Comparison of ENCODE assay signal across 18 cellular contexts in genomic region chr17:1054656-1055055, GRCh38. TPM values are rescaled to one million over a fixed set of nuclear protein-coding genes. Genes with fewer than 3 reads are reported as not detected.
DNase-seq lines count a peak whose midpoint lies in the region; ATAC-seq and TF ChIP-seq lines count a peak whose summit lies in the region.
"Had no signal": no experiment of that assay in that cellular context is flagged by ENCODE, and none has a peak within 500 bp of the region (broad histone marks: within the 10 kb centered on the region; RNA-seq: fewer than 3 reads in every experiment).

No MANE protein-coding gene starts in this region.

- TF ChIP-seq CTCF in chondrocyte (IDR thresholded peaks at IDR 0.05): no peak
- no peak for TF ChIP-seq CTCF in lower lobe of right lung (IDR thresholded peaks at IDR 0.05)
- no peak for TF ChIP-seq CTCF in esophagus muscularis mucosa (IDR thresholded peaks at IDR 0.05)
- TF ChIP-seq CTCF in ascending aorta (IDR thresholded peaks at IDR 0.05): no peak

- intact Hi-C loops in right cardiac atrium (cut with DNase I) (loop anchor here in 3 of 4 donors (5.0 to 10.0 kb wide), 3 partner anchors 50 to 260 kb away; no protein-coding TSS in a partner anchor), Right ventricle myocardium superior (cut with DNase I) (loop anchor here (10.0 kb wide), 1 partner anchor 260 kb away; no protein-coding TSS in a partner anchor), lower lobe of right lung (cut with DNase I) (no loop called here), aorta (cut with DNase I) (loop anchor here (5.0 kb wide), 3 partner anchors 52 to 262 kb away; no protein-coding TSS in a partner anchor), esophagus muscularis mucosa (cut with DNase I) (no loop called here), ascending aorta (cut with DNase I) (loop anchor here (5.0 kb wide), 2 partner anchors 257 to 272 kb away; partner anchors contain the start of genes GLOD4 and MRM3)

- H3K4me1 Mint-ChIP-seq in chondrocyte (ENCODE audit: low read depth): no peaks in the 10 kb centered on the region
- H3K4me1 Mint-ChIP-seq: GM23338, H9 had no signal

- H3K9me3 Mint-ChIP-seq in chondrocyte (ENCODE audit: low read depth): no peaks in the 10 kb centered on the region
- H3K9me3 Mint-ChIP-seq: CD4-positive, alpha-beta memory T cell; GM23338; HFFc6 had no signal

- H3K36me3 ChIP-seq in lower lobe of right lung (peaks cover 69% of the 10 kb centered on the region), aorta (ENCODE audit: control insufficient read depth in 1 of 2, insufficient read depth in 2 of 2, low read length in 1 of 2) (peaks cover 0 to 2% of the 10 kb centered on the region in 2 donors), esophagus muscularis mucosa (peaks cover 31 to 70% (median 64%) of the 10 kb centered on the region in 4 donors), ascending aorta (peaks cover 69 to 76% of the 10 kb centered on the region in 2 donors)

- no peak overlapping the region for H3K4me3 ChIP-seq in right cardiac atrium (ENCODE audit: low read length)
- no peak overlapping the region for H3K4me3 ChIP-seq in lower lobe of right lung
- H3K4me3 ChIP-seq in aorta (ENCODE audit: low read length in 2 of 2): no peak overlapping the region
- no peak overlapping the region for H3K4me3 ChIP-seq in esophagus muscularis mucosa
- H3K4me3 ChIP-seq in ascending aorta: no peak overlapping the region
- H3K4me3 ChIP-seq: GM23338 had no signal

- ATAC-seq in right cardiac atrium (no peak), Right ventricle myocardium superior (ENCODE audit: poor library complexity) (no peak), lower lobe of right lung (no peak), aorta (ENCODE audit: low FRiP score) (no peak)
- ATAC-seq: GM23338, HCT116 had no signal

- no peak overlapping the region for H3K4me3 Mint-ChIP-seq in chondrocyte (ENCODE audit: unreplicated experiment)
- H3K4me3 Mint-ChIP-seq: CD4-positive, alpha-beta memory T cell; GM23338; H9; HFFc6 had no signal

- no peak for TF ChIP-seq EP300 in esophagus muscularis mucosa (IDR thresholded peaks at IDR 0.05)

- H3K27ac ChIP-seq in right cardiac atrium (ENCODE audit: low read length) (no peak overlapping the region), lower lobe of right lung (no peak overlapping the region), aorta (ENCODE audit: low read depth in 1 of 2, low read length in 2 of 2) (no peak overlapping the region), esophagus muscularis mucosa (replicated peaks in 1 of 4) (no peak overlapping the region), ascending aorta (no peak overlapping the region)

- TF ChIP-seq POLR2A in esophagus muscularis mucosa (IDR thresholded peaks at IDR 0.05; ENCODE audit: low read depth): no peak

- no peak overlapping the region for H3K27ac Mint-ChIP-seq in chondrocyte (ENCODE audit: unreplicated experiment)
- H3K27ac Mint-ChIP-seq: CD4-positive, alpha-beta memory T cell; GM23338; H9; HFFc6 had no signal

- DNase-seq in right cardiac atrium (peak in 2 of 3 donors; percentile 20 to 38), Right ventricle myocardium superior (no peak), chondrocyte (ENCODE audit: low spot score) (peak; percentile 34), lower lobe of right lung (peak; percentile 23), aorta (peak; percentile 15 to 46), esophagus muscularis mucosa (ENCODE audit: extremely low spot score) (no peak), ascending aorta (ENCODE audit: low spot score in 2 of 2) (no peak)
- DNase-seq: C1 segment of cervical spinal cord; Calu3; CD4-positive, alpha-beta memory T cell; COR-L47; DMS53; DMS79 treated with DMSO at 0.1 percent for 48 hours; GF-D8; H9; HFFc6 had no signal

- H3K9me3 ChIP-seq in right cardiac atrium (ENCODE audit: control insufficient read depth, low read length): no peaks in the 10 kb centered on the region
- no peaks in the 10 kb centered on the region for H3K9me3 ChIP-seq in lower lobe of right lung
- H3K9me3 ChIP-seq in aorta (ENCODE audit: control insufficient read depth, low read length): no peaks in the 10 kb centered on the region
- H3K9me3 ChIP-seq in esophagus muscularis mucosa: no peaks in the 10 kb centered on the region
- H3K9me3 ChIP-seq in ascending aorta: no peaks in the 10 kb centered on the region

- H3K36me3 Mint-ChIP-seq in chondrocyte (ENCODE audit: low read depth): peaks cover 32% of the 10 kb centered on the region

- H3K4me1 ChIP-seq in right cardiac atrium (ENCODE audit: control insufficient read depth, insufficient read depth, low read length): no peaks in the 10 kb centered on the region
- H3K4me1 ChIP-seq in lower lobe of right lung: peaks cover 5% of the 10 kb centered on the region
- H3K4me1 ChIP-seq in aorta (ENCODE audit: control insufficient read depth in 1 of 2, insufficient read depth in 2 of 2, low read length in 2 of 2): no peaks in the 10 kb centered on the region
- H3K4me1 ChIP-seq in esophagus muscularis mucosa: peaks cover 6 to 28% (median 23%) of the 10 kb centered on the region in 4 donors
- H3K4me1 ChIP-seq in ascending aorta: peaks cover 0 to 3% of the 10 kb centered on the region in 2 donors

- WGBS in right cardiac atrium: 87% methylated on average over 4 of the region's 4 CpGs
- 84 to 89% methylated on average over 4 of the region's 4 CpGs for WGBS in aorta, 2 donors
- WGBS in esophagus muscularis mucosa: 88% methylated on average over 4 of the region's 4 CpGs

- no peaks in the 10 kb centered on the region for H3K27me3 Mint-ChIP-seq in chondrocyte (ENCODE audit: low read depth)
- H3K27me3 Mint-ChIP-seq: CD4-positive, alpha-beta memory T cell had no signal

- H3K27me3 ChIP-seq in right cardiac atrium (ENCODE audit: control insufficient read depth, insufficient read depth): no peaks in the 10 kb centered on the region
- H3K27me3 ChIP-seq in lower lobe of right lung (ENCODE audit: low read depth): no peaks in the 10 kb centered on the region
- no peaks in the 10 kb centered on the region for H3K27me3 ChIP-seq in aorta (ENCODE audit: control insufficient read depth in 1 of 2, insufficient read depth in 2 of 2, low read length in 1 of 2)
- no peaks in the 10 kb centered on the region for H3K27me3 ChIP-seq in esophagus muscularis mucosa
- no peaks in the 10 kb centered on the region for H3K27me3 ChIP-seq in ascending aorta

RNA-seq across cellular contexts. Expression of gene TIMM22, which starts 57.7 kb away (rescaled TPM):
- total RNA-seq in right cardiac atrium: 10 to 100 TPM; 13.9 to 16.1 (median 14.4) TPM
- 14.2 TPM for polyA plus RNA-seq in right cardiac atrium
- total RNA-seq in Right ventricle myocardium superior: 17.1 TPM
- total RNA-seq in chondrocyte: 10.0 to 13.1 TPM (median 10.3 TPM) in 3 replicates
- 9.1 TPM for total RNA-seq in lower lobe of right lung
- total RNA-seq in aorta: 1 to 10 TPM; 7.7 to 9.1 TPM
- 1 to 10 TPM; 8.4 to 9.1 TPM for polyA plus RNA-seq in aorta
- 10 to 100 TPM; 14.1 to 17.9 (median 15.8) TPM for total RNA-seq in esophagus muscularis mucosa
- 12.1 TPM for total RNA-seq in ascending aorta

Comparison
In these comparisons a context has a peak if more than half of its experiments do, and no peak if none do; other contexts are left out.
1. DNase-seq: peak in right cardiac atrium (2 of 3), chondrocyte (single experiment), lower lobe of right lung (single experiment) and aorta (2 of 2); none in Right ventricle myocardium superior (single experiment), esophagus muscularis mucosa (single experiment) and ascending aorta (0 of 2).
2. intact Hi-C loops: an anchor here in right cardiac atrium (5.0 to 10.0 kb wide), Right ventricle myocardium superior (10.0 kb wide), aorta (5.0 kb wide) and ascending aorta (5.0 kb wide); none called in lower lobe of right lung and esophagus muscularis mucosa.